Comparison of ENCODE assay signal across 30 cellular contexts in genomic region chr21:35373998-35374397, GRCh38.
"Had no signal": no experiment of that assay in that cellular context is flagged by ENCODE, and none has a peak within 500 bp of the region (broad histone marks: within the 10 kb centered on the region; RNA-seq: fewer than 3 reads in every experiment).

No MANE protein-coding gene starts in this region.

- H3K27ac ChIP-seq: ascending aorta, breast epithelium, cardiac muscle cell, coronary artery, dorsolateral prefrontal cortex, esophagus squamous epithelium had no signal

- H3K4me3 ChIP-seq: ascending aorta, breast epithelium, cardiac muscle cell, coronary artery, dorsolateral prefrontal cortex, esophagus squamous epithelium had no signal

- H3K36me3 ChIP-seq: ascending aorta, breast epithelium, cardiac muscle cell, esophagus squamous epithelium had no signal

- ATAC-seq: activated CD4-positive, alpha-beta T cell treated with anti-CD3 and anti-CD28 coated beads for 36 hours; activated CD8-positive, alpha-beta T cell treated with anti-CD3 and anti-CD28 coated beads, Interleukin-2, amount 10 ng/mL, durations not matched to agents 7 days and 5 days; activated naive CD4-positive, alpha-beta T cell treated with anti-CD3 and anti-CD28 coated beads, Interleukin-2, amount 50 U/mL, for 72 hours; activated T-cell treated with anti-CD3 and anti-CD28 coated beads, Interleukin-2, amount 50 U/mL, for 72 hours had no signal

- H3K27me3 Mint-ChIP-seq: activated CD4-positive, alpha-beta memory T cell treated with anti-CD3 and anti-CD28 coated beads for 36 hours; activated CD4-positive, alpha-beta T cell treated with anti-CD3 and anti-CD28 coated beads for 36 hours; activated CD4-positive, alpha-beta T cell treated with anti-CD3 and anti-CD28 coated beads, Interleukin-2, amount 10 ng/mL, durations not matched to agents 24 days and 14 days; activated naive CD4-positive, alpha-beta T cell treated with anti-CD3 and anti-CD28 coated beads, Interleukin-2, amount 10 ng/mL, durations not matched to agents 7 days and 5 days; activated naive CD8-positive, alpha-beta T cell treated with anti-CD3 and anti-CD28 coated beads, Interleukin-2, amount 10 ng/mL, durations not matched to agents 7 days and 5 days; activated T-cell treated with anti-CD3 and anti-CD28 coated beads, Interleukin-2, amount 50 U/mL, for 24 hours; dendritic cell treated with granulocyte-macrophage colony-stimulating factor and Interleukin-4, amounts not matched to agents 40 ng/mL and 50 ng/mL, for 4 days had no signal

- H3K4me3 Mint-ChIP-seq: activated CD4-positive, alpha-beta memory T cell treated with anti-CD3 and anti-CD28 coated beads for 36 hours; activated CD4-positive, alpha-beta T cell treated with anti-CD3 and anti-CD28 coated beads for 36 hours; activated CD4-positive, alpha-beta T cell treated with anti-CD3 and anti-CD28 coated beads, Interleukin-2, amount 10 ng/mL, durations not matched to agents 24 days and 14 days; activated CD8-positive, alpha-beta T cell treated with anti-CD3 and anti-CD28 coated beads, Interleukin-2, amount 10 ng/mL, durations not matched to agents 7 days and 5 days; activated naive CD4-positive, alpha-beta T cell treated with anti-CD3 and anti-CD28 coated beads, Interleukin-2, amount 10 ng/mL, durations not matched to agents 7 days and 5 days; activated naive CD8-positive, alpha-beta T cell treated with anti-CD3 and anti-CD28 coated beads, Interleukin-2, amount 10 ng/mL, durations not matched to agents 7 days and 5 days; activated T-cell treated with anti-CD3 and anti-CD28 coated beads, Interleukin-2, amount 50 U/mL, for 24 hours; activated T-cell treated with anti-CD3 and anti-CD28 coated beads, Interleukin-2, amount 50 U/mL, for 72 hours; brain; dendritic cell treated with granulocyte-macrophage colony-stimulating factor and Interleukin-4, amounts not matched to agents 40 ng/mL and 50 ng/mL, for 4 days; endodermal cell had no signal

- DNase-seq: activated CD4-positive, alpha-beta memory T cell treated with anti-CD3 and anti-CD28 coated beads for 36 hours; activated CD4-positive, alpha-beta T cell treated with anti-CD3 and anti-CD28 coated beads for 36 hours; activated CD4-positive, alpha-beta T cell treated with anti-CD3 and anti-CD28 coated beads, Interleukin-2, amount 10 ng/mL, durations not matched to agents 24 days and 14 days; activated CD4-positive, CD25-positive, alpha-beta regulatory T cell; activated CD4-positive, CD25-positive, alpha-beta regulatory T cell treated with anti-CD3 and anti-CD28 coated beads, Interleukin-2, amount 50 U/mL, for 72 hours; activated CD8-positive, alpha-beta memory T cell treated with anti-CD3 and anti-CD28 coated beads, Interleukin-2, amount 50 U/mL, for 48 hours; activated CD8-positive, alpha-beta T cell treated with anti-CD3 and anti-CD28 coated beads, Interleukin-2, amount 10 ng/mL, durations not matched to agents 7 days and 5 days; activated gamma-delta T cell; activated naive CD4-positive, alpha-beta T cell; activated naive CD4-positive, alpha-beta T cell treated with anti-CD3 and anti-CD28 coated beads, Interleukin-2, amount 10 ng/mL, durations not matched to agents 7 days and 5 days; activated naive CD8-positive, alpha-beta T cell treated with anti-CD3 and anti-CD28 coated beads, Interleukin-2, amount 10 ng/mL, durations not matched to agents 7 days and 5 days; activated T-cell treated with anti-CD3 and anti-CD28 coated beads for 4 hours; activated T-cell treated with anti-CD3 and anti-CD28 coated beads, Interleukin-2, amount 50 U/mL, for 24 hours; activated T-cell treated with anti-CD3 and anti-CD28 coated beads, Interleukin-2, amount 50 U/mL, for 72 hours; central memory CD4-positive, alpha-beta T cell; cerebellar nuclear complex; dorsolateral prefrontal cortex; effector memory CD4-positive, alpha-beta T cell; endodermal cell; esophagus squamous epithelium; foreskin melanocyte; head of caudate nucleus; T-helper 2 cell had no signal

- H3K4me1 Mint-ChIP-seq: activated CD4-positive, alpha-beta T cell treated with anti-CD3 and anti-CD28 coated beads for 36 hours; activated CD4-positive, alpha-beta T cell treated with anti-CD3 and anti-CD28 coated beads, Interleukin-2, amount 10 ng/mL, durations not matched to agents 24 days and 14 days; activated naive CD4-positive, alpha-beta T cell treated with anti-CD3 and anti-CD28 coated beads, Interleukin-2, amount 10 ng/mL, durations not matched to agents 7 days and 5 days; activated naive CD8-positive, alpha-beta T cell treated with anti-CD3 and anti-CD28 coated beads, Interleukin-2, amount 10 ng/mL, durations not matched to agents 7 days and 5 days; brain had no signal

- H3K9me3 ChIP-seq: ascending aorta, breast epithelium, esophagus squamous epithelium had no signal

- H3K27me3 ChIP-seq: ascending aorta, breast epithelium, esophagus squamous epithelium had no signal

- H3K4me1 ChIP-seq: ascending aorta, breast epithelium, esophagus squamous epithelium had no signal

- H3K36me3 Mint-ChIP-seq: activated CD4-positive, alpha-beta memory T cell treated with anti-CD3 and anti-CD28 coated beads for 36 hours; activated naive CD4-positive, alpha-beta T cell treated with anti-CD3 and anti-CD28 coated beads, Interleukin-2, amount 10 ng/mL, durations not matched to agents 7 days and 5 days; activated naive CD4-positive, alpha-beta T cell treated with anti-CD3 and anti-CD28 coated beads, Interleukin-2, amount 50 U/mL, for 72 hours; activated naive CD8-positive, alpha-beta T cell treated with anti-CD3 and anti-CD28 coated beads, Interleukin-2, amount 10 ng/mL, durations not matched to agents 7 days and 5 days; brain had no signal

- H3K9me3 Mint-ChIP-seq: activated CD4-positive, alpha-beta memory T cell treated with anti-CD3 and anti-CD28 coated beads for 36 hours; activated CD4-positive, alpha-beta T cell treated with anti-CD3 and anti-CD28 coated beads, Interleukin-2, amount 10 ng/mL, durations not matched to agents 24 days and 14 days; activated naive CD4-positive, alpha-beta T cell treated with anti-CD3 and anti-CD28 coated beads, Interleukin-2, amount 10 ng/mL, durations not matched to agents 7 days and 5 days; activated naive CD4-positive, alpha-beta T cell treated with anti-CD3 and anti-CD28 coated beads, Interleukin-2, amount 50 U/mL, for 72 hours; activated naive CD8-positive, alpha-beta T cell treated with anti-CD3 and anti-CD28 coated beads, Interleukin-2, amount 10 ng/mL, durations not matched to agents 7 days and 5 days; activated T-cell treated with anti-CD3 and anti-CD28 coated beads, Interleukin-2, amount 50 U/mL, for 24 hours; activated T-cell treated with anti-CD3 and anti-CD28 coated beads, Interleukin-2, amount 50 U/mL, for 72 hours; brain; dendritic cell treated with granulocyte-macrophage colony-stimulating factor and Interleukin-4, amounts not matched to agents 40 ng/mL and 50 ng/mL, for 4 days; endodermal cell had no signal

- H3K27ac Mint-ChIP-seq: activated CD4-positive, alpha-beta memory T cell treated with anti-CD3 and anti-CD28 coated beads for 36 hours; activated CD4-positive, alpha-beta T cell treated with anti-CD3 and anti-CD28 coated beads for 36 hours; activated CD4-positive, alpha-beta T cell treated with anti-CD3 and anti-CD28 coated beads, Interleukin-2, amount 10 ng/mL, durations not matched to agents 24 days and 14 days; activated CD8-positive, alpha-beta T cell treated with anti-CD3 and anti-CD28 coated beads, Interleukin-2, amount 10 ng/mL, durations not matched to agents 7 days and 5 days; activated naive CD4-positive, alpha-beta T cell treated with anti-CD3 and anti-CD28 coated beads, Interleukin-2, amount 10 ng/mL, durations not matched to agents 7 days and 5 days; activated naive CD4-positive, alpha-beta T cell treated with anti-CD3 and anti-CD28 coated beads, Interleukin-2, amount 50 U/mL, for 72 hours; activated naive CD8-positive, alpha-beta T cell treated with anti-CD3 and anti-CD28 coated beads, Interleukin-2, amount 10 ng/mL, durations not matched to agents 7 days and 5 days; activated T-cell treated with anti-CD3 and anti-CD28 coated beads, Interleukin-2, amount 50 U/mL, for 24 hours; activated T-cell treated with anti-CD3 and anti-CD28 coated beads, Interleukin-2, amount 50 U/mL, for 72 hours; brain; dendritic cell treated with granulocyte-macrophage colony-stimulating factor and Interleukin-4, amounts not matched to agents 40 ng/mL and 50 ng/mL, for 4 days; endodermal cell had no signal
